Comparison of ENCODE assay signal across 12 cellular contexts in the genomic region with DNA sequence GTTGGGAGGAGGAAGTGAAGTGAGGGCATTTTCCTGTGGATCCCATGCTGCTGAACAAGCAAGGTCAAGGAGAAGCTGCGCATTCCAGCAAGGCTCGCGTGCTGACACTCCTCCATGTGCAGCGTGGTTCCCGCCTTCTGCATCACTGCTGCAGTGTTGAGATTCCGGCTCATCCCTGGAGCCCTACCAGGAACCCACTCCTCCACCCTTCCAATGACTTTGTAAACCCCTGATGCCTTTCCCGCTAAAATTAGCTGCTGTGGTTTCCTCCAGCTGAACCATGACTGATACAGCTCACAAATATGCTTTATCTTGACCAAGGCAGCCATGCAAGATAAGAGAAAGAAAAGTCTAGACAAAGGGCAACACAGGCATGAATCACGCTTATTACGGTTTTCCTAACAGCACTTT. TPM values are rescaled to one million over a fixed set of nuclear protein-coding genes. Genes with fewer than 3 reads are reported as not detected.
DNase-seq lines count a peak whose midpoint lies in the region; ATAC-seq, FAIRE-seq and TF ChIP-seq lines count a peak whose summit lies in the region.
"Had no signal": no experiment of that assay in that cellular context is flagged by ENCODE, and none has a peak within 500 bp of the region (broad histone marks: within the 10 kb centered on the region; RNA-seq: fewer than 3 reads in every experiment).

No MANE protein-coding gene starts in this region.

- peaks cover 0 to 4% of the 10 kb centered on the region in 2 donors for H3K9me3 ChIP-seq in kidney (ENCODE audit: control insufficient read depth in 1 of 2, low read length in 2 of 2)
- H3K9me3 ChIP-seq in thoracic aorta, result no peaks in the 10 kb centered on the region

- no peak for FAIRE-seq in kidney (lab: Jason Lieb, UNC)
- FAIRE-seq: GM12891 had no signal

- H3K4me1 ChIP-seq in kidney (ENCODE audit: control insufficient read depth in 1 of 2, insufficient read depth in 1 of 2, low read depth in 1 of 2, low read length in 2 of 2) (peaks cover 0 to 2% of the 10 kb centered on the region in 2 donors), thoracic aorta (ENCODE audit: control insufficient read depth in 1 of 2, low read depth in 2 of 2) (peaks cover 11 to 25% of the 10 kb centered on the region in 2 donors)

- no peaks in the 10 kb centered on the region for H3K36me3 ChIP-seq in kidney (ENCODE audit: control insufficient read depth in 1 of 2, insufficient read depth in 2 of 2, low read length in 2 of 2)
- H3K36me3 ChIP-seq in thoracic aorta, result no peaks in the 10 kb centered on the region

- no peak for TF ChIP-seq CTCF in kidney (IDR thresholded peaks at IDR 0.05; ENCODE audit: borderline replicate concordance, extremely low read depth, insufficient read depth)
- TF ChIP-seq CTCF in thoracic aorta (IDR thresholded peaks at IDR 0.05), result no peak
- TF ChIP-seq CTCF in GM20000 (IDR thresholded peaks at IDR 0.05; ENCODE audit: extremely low read depth, missing control alignments), result no peak

- ATAC-seq in thoracic aorta (ENCODE audit: insufficient number of reproducible peaks, low FRiP score, low read depth) (peak; percentile 90), HG02571 (IDR thresholded peaks at IDR 0.05; ENCODE audit: unreplicated experiment) (no peak)

- H3K27ac ChIP-seq in kidney (ENCODE audit: low read depth in 2 of 2, low read length in 2 of 2) (peak overlapping the region; percentile 49 to 74), thoracic aorta (peak overlapping the region; percentile 81 to 86)

- peak; percentile 70 for DNase-seq in HS-5 (ENCODE audit: low read depth)
- DNase-seq in amniotic epithelial cell (ENCODE audit: low read depth), result peak; percentile 100
- DNase-seq in kidney, result peak; percentile 86
- DNase-seq in thoracic aorta (ENCODE audit: low spot score), result no peak
- DNase-seq in NCI-H2029 treated with DMSO at 0.1 percent for 48 hours (lab: John Stamatoyannopoulos, UW), result no peak
- no peak for DNase-seq in GM20000 (ENCODE audit: low spot score)
- DNase-seq: activated CD4-positive, alpha-beta memory T cell treated with anti-CD3 and anti-CD28 coated beads, Interleukin-2, amount 10 ng/mL, durations not matched to agents 7 days and 5 days; Kasumi-1; stimulated activated CD4-positive, alpha-beta T cell treated with anti-CD3 and anti-CD28 coated beads, Interleukin-4, amount 100 ng/mL, for 24 hours had no signal

- no peaks in the 10 kb centered on the region for H3K27me3 ChIP-seq in thoracic aorta (replicated peaks; ENCODE audit: insufficient read depth)

- H3K4me3 ChIP-seq in kidney (ENCODE audit: low read length in 2 of 2) (no peak overlapping the region), thoracic aorta (no peak overlapping the region)

- intact Hi-C loops in kidney (cut with DNase I), result no loop called here

- no peak overlapping the region for H3K9ac ChIP-seq in kidney (ENCODE audit: low read length in 2 of 2)

RNA-seq across cellular contexts. Expression of a gene that starts 14.0 kb away (rescaled TPM):
- 0.44 TPM for total RNA-seq in kidney
- polyA plus RNA-seq in kidney (ENCODE audit: insufficient read depth, low read depth, low replicate concordance), result not detected
- not detected for total RNA-seq in thoracic aorta
- total RNA-seq: activated CD4-positive, alpha-beta memory T cell treated with anti-CD3 and anti-CD28 coated beads, Interleukin-2, amount 10 ng/mL, durations not matched to agents 7 days and 5 days; liver had no signal
- polyA plus RNA-seq: liver had no signal

RNA-seq across cellular contexts. Expression of a gene that starts 36.8 kb away (rescaled TPM):
- total RNA-seq in kidney (4.6 TPM), thoracic aorta (1 to 10 TPM; 2.6 to 5.4 TPM)
- polyA plus RNA-seq in kidney (ENCODE audit: insufficient read depth, low read depth, low replicate concordance), result 0.99 TPM

Comparison
In these comparisons a context has a peak if more than half of its experiments do, and no peak if none do; other contexts are left out.
1. DNase-seq: peak in HS-5 (single experiment), amniotic epithelial cell (single experiment) and kidney (single experiment); none in thoracic aorta (single experiment), NCI-H2029 treated with DMSO at 0.1 percent for 48 hours (single experiment) and GM20000 (single experiment).